ENCODE assay signal across 19 cellular contexts in the genomic region with DNA sequence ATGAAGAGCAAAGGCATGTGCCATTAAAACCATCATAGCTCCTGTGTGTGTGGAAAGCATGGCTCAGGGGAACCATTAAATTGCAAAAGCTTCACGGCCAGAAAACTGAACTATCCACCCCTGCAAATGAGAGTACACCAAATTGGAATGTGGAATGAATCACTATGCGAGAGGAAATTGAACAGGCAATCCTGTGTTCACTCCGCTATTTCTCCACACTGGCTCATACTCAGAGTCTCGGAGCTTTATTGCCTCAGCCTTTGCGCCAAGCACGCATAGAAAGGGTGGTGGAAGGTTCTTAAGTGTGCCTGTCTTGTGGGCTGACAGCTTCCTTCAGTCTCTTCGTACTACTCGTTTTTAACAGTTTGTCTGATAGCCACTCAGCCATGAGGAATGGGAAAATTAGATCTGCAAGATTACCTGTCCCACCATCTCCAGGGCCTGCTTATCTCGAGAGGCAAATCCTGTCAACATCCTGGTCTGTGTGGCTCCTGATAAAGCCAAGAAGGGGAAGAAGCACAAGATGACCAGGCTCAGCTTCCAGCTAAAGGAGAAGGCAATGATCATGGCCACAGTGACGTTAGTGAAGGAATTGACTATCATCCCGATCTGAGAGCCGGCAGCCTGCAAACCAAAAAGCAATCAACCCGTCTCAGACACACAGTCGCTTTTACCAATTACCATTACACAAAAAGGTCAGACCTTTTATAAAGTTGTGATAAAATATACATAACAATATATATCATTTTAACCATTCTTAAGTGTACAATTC. TPM values are rescaled to one million over a fixed set of nuclear protein-coding genes. Genes with fewer than 3 reads are reported as not detected.
A peak's percentile ranks its signal among the peaks of the same experiment; 100 is the strongest.
DNase-seq lines count a peak whose midpoint lies in the region; TF ChIP-seq lines count a peak whose summit lies in the region.
"Had no signal": no experiment of that assay in that cellular context is flagged by ENCODE, and none has a peak within 500 bp of the region (broad histone marks: within the 10 kb centered on the region; RNA-seq: fewer than 3 reads in every experiment).

No MANE protein-coding gene starts in this region.

- in situ Hi-C loops in GM23248 (cut with MboI), result no loop called here

- H3K9me3 ChIP-seq in GM23248 (ENCODE audit: low read depth) (no peaks in the 10 kb centered on the region), spleen (no peaks in the 10 kb centered on the region), neuronal stem cell (replicated peaks in 1 of 2; ENCODE audit: control insufficient read depth in 2 of 2, insufficient read depth in 1 of 2, low read depth in 1 of 2, low read length in 2 of 2) (peaks cover 0 to 2% of the 10 kb centered on the region in 2 donors)

- no peaks in the 10 kb centered on the region for H3K36me3 Mint-ChIP-seq in nephron progenitor cell (ENCODE audit: low read depth)
- H3K36me3 Mint-ChIP-seq: natural killer cell, WTC11 had no signal

- TF ChIP-seq CTCF in epithelial cell of proximal tubule (conservative IDR thresholded peaks at IDR 0.05; ENCODE audit: low read depth, low read length), result no peak
- no peak for TF ChIP-seq CTCF in spleen (IDR thresholded peaks at IDR 0.05 in 8 of 11, conservative IDR thresholded peaks at IDR 0.05 in 3 of 11)
- TF ChIP-seq CTCF in nephron progenitor cell (IDR thresholded peaks at IDR 0.05), result no peak

- no peaks in the 10 kb centered on the region for H4K20me1 ChIP-seq in GM23248 (ENCODE audit: insufficient read depth)

- H3K9ac ChIP-seq in GM23248 (no peak overlapping the region), neuronal stem cell (ENCODE audit: low read depth, low read length, poor library complexity) (no peak overlapping the region)

- H3K27me3 ChIP-seq in GM23248 (replicated peaks; ENCODE audit: insufficient read depth) (0 out of 2 replicates have a peak, but pooled peaks cover 5% of the 10 kb centered on the region), spleen (replicated peaks in 1 of 7) (no peaks in the 10 kb centered on the region), neuronal stem cell (ENCODE audit: control insufficient read depth in 3 of 3, insufficient read depth in 3 of 3, low read depth in 1 of 3, low read length in 3 of 3) (peaks cover 0 to 2% (median 0%) of the 10 kb centered on the region in 3 experiments)

- no peak for TF ChIP-seq POLR2A in spleen (IDR thresholded peaks at IDR 0.05)

- H3K4me3 ChIP-seq in GM23248 (no peak overlapping the region), epithelial cell of proximal tubule (ENCODE audit: low read depth, low read length) (no peak overlapping the region), spleen (no peak overlapping the region), neuronal stem cell (ENCODE audit: low read length in 2 of 2) (no peak overlapping the region)

- H4K8ac ChIP-seq in neuronal stem cell (ENCODE audit: low read depth, low read length), result no peak overlapping the region

- H3K27ac ChIP-seq in GM23248 (peak overlapping the region; percentile 17), spleen (no peak overlapping the region), neuronal stem cell (replicated peaks; ENCODE audit: low read length) (no peak overlapping the region)

- H3F3A ChIP-seq in GM23248 (ENCODE audit: insufficient read depth), result peaks cover 5% of the 10 kb centered on the region; the same call in 1 of the 2 replicates

- H3K27me3 Mint-ChIP-seq in nephron progenitor cell (ENCODE audit: low read depth, poor library complexity), result no peaks in the 10 kb centered on the region

- no peak overlapping the region for H3K4ac ChIP-seq in neuronal stem cell (ENCODE audit: low read length)

- H3K9me3 Mint-ChIP-seq in nephron progenitor cell, result no peaks in the 10 kb centered on the region
- H3K9me3 Mint-ChIP-seq: natural killer cell had no signal

- no peak overlapping the region for H3K4me3 Mint-ChIP-seq in nephron progenitor cell
- H3K4me3 Mint-ChIP-seq: natural killer cell, WTC11 had no signal

- H3K4me1 ChIP-seq in GM23248 (ENCODE audit: insufficient read depth) (peaks cover 10% of the 10 kb centered on the region; the same call in 1 of the 2 replicates), spleen (no peaks in the 10 kb centered on the region), neuronal stem cell (ENCODE audit: control insufficient read depth in 2 of 2, insufficient read depth in 1 of 2, low read depth in 1 of 2, low read length in 2 of 2) (no peaks in the 10 kb centered on the region)

- H3K4me2 ChIP-seq in GM23248 (ENCODE audit: unreplicated experiment) (no peak overlapping the region), neuronal stem cell (ENCODE audit: insufficient read depth, low read length, poor library complexity, severe bottlenecking) (no peak overlapping the region)

- peak overlapping the region; percentile 58; the same call in 1 of the 2 replicates for H2AFZ ChIP-seq in GM23248
- no peak overlapping the region for H2AFZ ChIP-seq in neuronal stem cell (ENCODE audit: low read length)

- no peaks in the 10 kb centered on the region for H3K36me3 ChIP-seq in GM23248 (ENCODE audit: low read depth)
- H3K36me3 ChIP-seq in spleen, result no peaks in the 10 kb centered on the region
- H3K36me3 ChIP-seq in neuronal stem cell (replicated peaks in 1 of 2; ENCODE audit: control insufficient read depth in 2 of 2, insufficient read depth in 2 of 2, low read length in 2 of 2), result no peaks in the 10 kb centered on the region

- no peaks in the 10 kb centered on the region for H3K79me1 ChIP-seq in neuronal stem cell (ENCODE audit: low read depth, low read length)

- H3K9me2 ChIP-seq in GM23248 (ENCODE audit: insufficient read depth), result no peaks in the 10 kb centered on the region

- no peak overlapping the region for H2BK15ac ChIP-seq in neuronal stem cell (ENCODE audit: low read length)

- no peak overlapping the region for H2AK5ac ChIP-seq in neuronal stem cell (ENCODE audit: low read depth, low read length)

- DNase-seq in GM23248 (peak; percentile 86), SK-N-DZ (ENCODE audit: low spot score) (peak; percentile 75), epithelial cell of proximal tubule (ENCODE audit: low read depth) (peak; percentile 36), renal cortical epithelial cell (ENCODE audit: low read depth) (peak; percentile 32), spleen (no peak), nephron progenitor cell (no peak), mesenteric fat pad (ENCODE audit: low spot score) (no peak), neuronal stem cell (ENCODE audit: low spot score) (no peak)
- DNase-seq: activated CD8-positive, alpha-beta memory T cell treated with anti-CD3 and anti-CD28 coated beads, Interleukin-2, amount 50 U/mL, for 4 hours; C1 segment of cervical spinal cord; left colon; natural killer cell; NCI-H146; NCI-H526 treated with DMSO at 0.1 percent for 48 hours; SHP77 treated with DMSO at 0.1 percent for 48 hours had no signal

- no peaks in the 10 kb centered on the region for H3K79me2 ChIP-seq in GM23248 (ENCODE audit: insufficient read depth)

- no peak overlapping the region for H4K91ac ChIP-seq in neuronal stem cell (ENCODE audit: low read depth, low read length, poor library complexity)

- no peak overlapping the region for H3K23ac ChIP-seq in neuronal stem cell (ENCODE audit: low read depth, low read length, poor library complexity)

- 55 to 58% methylated on average over 14 of the region's 14 CpGs for WGBS in GM23248 (ENCODE audit: low coverage in 1 of 2, low lambda C conversion rate in 2 of 2, missing lambda C conversion rate in 2 of 2), 2 experiments
- WGBS in spleen, 5 donors, result 47 to 73% (median 58%) methylated on average over 14 of the region's 14 CpGs
- no CpG with 5 or more reads among the region's 14 CpGs for WGBS in neuronal stem cell (ENCODE audit: extremely low coverage in 2 of 2, insufficient read length in 2 of 2, insufficient replicate concordance in 1 of 2), 2 donors

- no peak overlapping the region for H3K14ac ChIP-seq in neuronal stem cell (ENCODE audit: low read length)

- no peak overlapping the region for H2BK120ac ChIP-seq in neuronal stem cell (ENCODE audit: low read depth, low read length)

- no peak overlapping the region for H2BK5ac ChIP-seq in neuronal stem cell (ENCODE audit: low read length)

- intact Hi-C loops in spleen (cut with DNase I; ENCODE audit: low total_unique reads), result no loop called here

- no peaks in the 10 kb centered on the region for H3K4me1 Mint-ChIP-seq in nephron progenitor cell
- H3K4me1 Mint-ChIP-seq: natural killer cell, WTC11 had no signal

- no peak overlapping the region for H3K27ac Mint-ChIP-seq in nephron progenitor cell
- H3K27ac Mint-ChIP-seq: natural killer cell, WTC11 had no signal

- no peak overlapping the region for H3K18ac ChIP-seq in neuronal stem cell (ENCODE audit: low read length)

- H2BK12ac ChIP-seq in neuronal stem cell (ENCODE audit: low read length), result no peak overlapping the region

RNA-seq across cellular contexts. Expression of a gene that starts 34.9 kb away (rescaled TPM):
- total RNA-seq in GM23248 (2014; rRNA removed; shearing (Covaris generic)), result not detected in 2 replicates
- polyA plus RNA-seq in GM23248 (2016; fragmentation: Nextera tagmentation; extraction: Ambion mirVana) (not detected in 2 replicates), spleen (not detected)
- polyA plus RNA-seq in SK-N-DZ (2014; cell fraction: cytosol; rRNA removed), result not detected in 2 replicates
- not detected in 2 replicates for polyA plus RNA-seq in SK-N-DZ (2014; cell fraction: nucleus; rRNA removed)
- total RNA-seq in epithelial cell of proximal tubule (not detected in 2 replicates), renal cortical epithelial cell (not detected in 2 replicates), spleen (not detected), mesenteric fat pad (0.35 TPM)
- not detected for polyA plus RNA-seq in neuronal stem cell (2013, experiment 1 of 2)
- not detected for polyA plus RNA-seq in neuronal stem cell (2013, experiment 2 of 2)
- total RNA-seq: dermis microvascular lymphatic vessel endothelial cell, glomerular endothelial cell, natural killer cell, sciatic nerve, WTC11 had no signal

RNA-seq across cellular contexts. Expression of a gene that starts 45.8 kb away (rescaled TPM):
- total RNA-seq in GM23248 (2014; rRNA removed; shearing (Covaris generic)), result 3.4 and 3.7 TPM in 2 replicates
- polyA plus RNA-seq in GM23248 (2016; fragmentation: Nextera tagmentation; extraction: Ambion mirVana) (11.8 and 11.9 TPM in 2 replicates), spleen (1 to 10 TPM in 2 of 3 donors, under 1 TPM in 1; 0.54 to 4.2 (median 2.8) TPM)
- polyA plus RNA-seq in SK-N-DZ (2014; cell fraction: cytosol; rRNA removed), result 45.9 and 47.8 TPM in 2 replicates
- polyA plus RNA-seq in SK-N-DZ (2014; cell fraction: nucleus; rRNA removed), result 19.4 and 26.6 TPM in 2 replicates
- total RNA-seq in epithelial cell of proximal tubule (39.7 and 42.1 TPM in 2 replicates), renal cortical epithelial cell (0.60 and 1.2 TPM in 2 replicates), spleen (1 to 10 TPM in 5 of 7 donors, under 1 TPM in 1, not detected in 1; 0.25 to 3.5 (median 2.1) TPM), mesenteric fat pad (0.32 TPM)
- polyA plus RNA-seq in neuronal stem cell (2013, experiment 1 of 2), result 51.0 TPM
- 50.9 TPM for polyA plus RNA-seq in neuronal stem cell (2013, experiment 2 of 2)

Comparison
In these comparisons a context has a peak if more than half of its experiments do, and no peak if none do; other contexts are left out.
1. DNase-seq: peak in GM23248 (single experiment), SK-N-DZ (single experiment), epithelial cell of proximal tubule (single experiment) and renal cortical epithelial cell (single experiment); none in spleen (single experiment), nephron progenitor cell (single experiment), mesenteric fat pad (single experiment) and neuronal stem cell (single experiment).